In genomic region chr21:33947451-33948095, GRCh38 we compare ENCODE assay signal across 9 cellular contexts. TPM values are rescaled to one million over a fixed set of nuclear protein-coding genes. Genes with fewer than 3 reads are reported as not detected.
DNase-seq lines count a peak whose midpoint lies in the region; ATAC-seq and TF ChIP-seq lines count a peak whose summit lies in the region.
"Had no signal": no experiment of that assay in that cellular context is flagged by ENCODE, and none has a peak within 500 bp of the region (broad histone marks: within the 10 kb centered on the region; RNA-seq: fewer than 3 reads in every experiment).

No MANE protein-coding gene starts in this region.

- peaks cover 3% of the 10 kb centered on the region; the same call in 1 of the 2 replicates for H3K36me3 ChIP-seq in HUES64 (ENCODE audit: insufficient read depth, low read length)
- no peaks in the 10 kb centered on the region for H3K36me3 ChIP-seq in trophoblast cell (ENCODE audit: control insufficient read depth in 1 of 2, insufficient read depth in 2 of 2, low read length in 2 of 2)
- H3K36me3 ChIP-seq in tibial nerve = no peaks in the 10 kb centered on the region

- H3K4me3 ChIP-seq in HUES64 (ENCODE audit: low read length) = peak overlapping the region; percentile 45
- H3K4me3 ChIP-seq in trophoblast cell (ENCODE audit: low read depth, low read length) = peak overlapping the region; percentile 17
- peak overlapping the region in 3 of 4 donors; percentile 17 to 28 (median 18) for H3K4me3 ChIP-seq in tibial nerve

- H3K14ac ChIP-seq in trophoblast cell (ENCODE audit: low read length) = peak overlapping the region; percentile 20

- 35% methylated on average over 9 of the region's 9 CpGs for WGBS in HUES64
- WGBS in trophoblast cell (ENCODE audit: extremely low coverage, insufficient coverage, insufficient read length) = no CpG with 5 or more reads among the region's 9 CpGs
- 33 to 39% methylated on average over 8 to 9 of the region's 9 CpGs for WGBS in tibial nerve, 2 donors

- peaks cover 24% of the 10 kb centered on the region for H3K4me1 ChIP-seq in HUES64 (ENCODE audit: insufficient read depth, low read length)
- peaks cover 16 to 19% of the 10 kb centered on the region in 2 experiments for H3K4me1 ChIP-seq in trophoblast cell (ENCODE audit: control insufficient read depth in 1 of 2, insufficient read depth in 2 of 2, low read length in 2 of 2)
- H3K4me1 ChIP-seq in tibial nerve = peaks cover 0 to 25% (median 20%) of the 10 kb centered on the region in 4 donors

- TF ChIP-seq CTCF in tibial nerve (IDR thresholded peaks at IDR 0.05) = no peak

- no peak overlapping the region for H2AFZ ChIP-seq in trophoblast cell (ENCODE audit: insufficient read depth, low read length, poor library complexity)

- TF ChIP-seq POLR2A in tibial nerve (IDR thresholded peaks at IDR 0.05) = no peak

- peak overlapping the region; percentile 45 for H4K91ac ChIP-seq in trophoblast cell (ENCODE audit: low read depth, low read length)

- ATAC-seq in GM21528 (IDR thresholded peaks at IDR 0.05; ENCODE audit: low FRiP score, unreplicated experiment) = peak; percentile 59

- H3K4ac ChIP-seq in trophoblast cell (ENCODE audit: low read depth, low read length) = no peak overlapping the region

- in situ Hi-C loops in Caki2 (cut with HindIII; ENCODE audit: low pct_unique_long_range_greater_than_20kb, low sequenced_read_pairs) = no loop called here

- H3K79me1 ChIP-seq in trophoblast cell (ENCODE audit: low read length) = peaks cover 26% of the 10 kb centered on the region

- no peak overlapping the region for H4K12ac ChIP-seq in trophoblast cell (ENCODE audit: low read depth, low read length)

- no peaks in the 10 kb centered on the region for H3K27me3 ChIP-seq in HUES64 (ENCODE audit: insufficient read depth, low read length)
- H3K27me3 ChIP-seq in trophoblast cell (ENCODE audit: insufficient read depth, low read length) = no peaks in the 10 kb centered on the region
- no peaks in the 10 kb centered on the region for H3K27me3 ChIP-seq in tibial nerve

- H2BK120ac ChIP-seq in trophoblast cell (ENCODE audit: insufficient read depth, low read length, poor library complexity) = peak overlapping the region; percentile 8

- no peak overlapping the region for H3K23ac ChIP-seq in trophoblast cell (ENCODE audit: low read length)

- peak overlapping the region; percentile 51 for H3K18ac ChIP-seq in trophoblast cell (ENCODE audit: low read length)

- H2BK5ac ChIP-seq in trophoblast cell (ENCODE audit: low read depth, low read length, poor library complexity) = peak overlapping the region; percentile 60

- H2AK5ac ChIP-seq in trophoblast cell (ENCODE audit: low read length) = no peak overlapping the region

- peak; percentile 75 to 81 for TF ChIP-seq EP300 in tibial nerve (IDR thresholded peaks at IDR 0.05)

- peak overlapping the region; percentile 61 for H3K4me2 ChIP-seq in trophoblast cell (ENCODE audit: low read length)

- peak overlapping the region; percentile 34 for H2BK12ac ChIP-seq in trophoblast cell (ENCODE audit: low read length)

- DNase-seq in Caki2 (ENCODE audit: low read depth) (peak; percentile 99), SIG-M5 treated with dmso at 0.1 percent for 504 hours (lab: John Stamatoyannopoulos, UW; ENCODE audit: unreplicated experiment) (peak; percentile 92), glomerular endothelial cell (ENCODE audit: extremely low read depth, low read depth, low spot score) (peak; percentile 87), trophoblast cell (peak; percentile 92 to 98), tibial nerve (ENCODE audit: low spot score in 2 of 2) (peak; percentile 69 to 84)
- peak; percentile 88 for DNase-seq in activated naive CD4-positive, alpha-beta T cell treated with anti-CD3 and anti-CD28 coated beads, Interleukin-2, amount 50 U/mL, for 16 hours
- DNase-seq: naive B cell had no signal

- no peaks in the 10 kb centered on the region for H3K79me2 ChIP-seq in trophoblast cell (ENCODE audit: control insufficient read depth, insufficient read depth, low read length, poor library complexity)

- H4K8ac ChIP-seq in trophoblast cell (ENCODE audit: low read depth, low read length) = no peak overlapping the region

- H3K9me3 ChIP-seq in HUES64 (ENCODE audit: insufficient read depth, low read depth, low read length) = no peaks in the 10 kb centered on the region; the same call in 1 of the 2 replicates
- peaks cover 2% of the 10 kb centered on the region for H3K9me3 ChIP-seq in trophoblast cell (ENCODE audit: insufficient read depth, low read depth, low read length)
- no peaks in the 10 kb centered on the region for H3K9me3 ChIP-seq in tibial nerve

- H3K27ac ChIP-seq in HUES64 (ENCODE audit: low read depth, low read length) (peak overlapping the region; percentile 90), trophoblast cell (ENCODE audit: low read depth, low read length) (peak overlapping the region; percentile 83), tibial nerve (peak overlapping the region; percentile 49 to 85 (median 80))

- H3K9ac ChIP-seq in HUES64 (ENCODE audit: low read depth, low read length) (peak overlapping the region; percentile 77), trophoblast cell (ENCODE audit: low read length) (no peak overlapping the region)

RNA-seq across cellular contexts. Expression of gene ATP5PO, which starts 32.0 kb away (rescaled TPM):
- 355 and 415 TPM in 2 replicates for total RNA-seq in Caki2 (2014; rRNA removed; shearing (Covaris generic); ENCODE audit: low replicate concordance)
- 286 TPM for polyA plus RNA-seq in HUES64 (2013, experiment 1 of 2)
- 327 TPM for polyA plus RNA-seq in HUES64 (2013, experiment 2 of 2)
- total RNA-seq in glomerular endothelial cell (168 and 259 TPM in 2 replicates), tibial nerve (100 to 1,000 TPM; 121 to 213 (median 148) TPM)
- polyA plus RNA-seq in trophoblast cell (2013) = 330 and 331 TPM in 2 replicates

Comparison
In these comparisons a context has a peak if more than half of its experiments do, and no peak if none do; other contexts are left out.
1. Peak in every context shown above with its lines: DNase-seq, ATAC-seq, H3K4me3 ChIP-seq and H3K27ac ChIP-seq.